1 cellular context compared by ENCODE assay signal in the genomic region with DNA sequence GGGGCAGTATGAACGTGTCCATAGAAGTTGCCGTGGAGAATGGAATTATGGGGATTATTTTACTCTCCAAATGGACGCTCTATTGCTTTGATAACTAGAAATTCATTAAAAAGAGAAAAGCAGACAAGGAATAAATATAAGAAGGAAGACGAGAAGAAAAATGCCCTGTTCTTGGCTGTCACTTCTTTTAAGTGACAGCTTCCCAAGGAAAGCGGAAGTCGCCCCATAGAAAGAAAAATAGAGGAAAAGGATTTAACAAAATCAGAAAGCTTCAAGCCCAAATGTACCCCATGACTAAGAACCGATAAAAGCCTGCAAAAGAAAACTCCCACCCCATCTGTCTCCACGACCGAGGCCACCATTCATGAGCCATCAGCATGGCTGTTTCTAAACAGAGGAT.
A peak's percentile ranks its signal among the peaks of the same experiment; 100 is the strongest.
TF ChIP-seq lines count a peak whose summit lies in the region.

No MANE protein-coding gene starts in this region.

TF ChIP-seq in K562, 482 proteins besides CTCF, POLR2A, EP300 and RAD21 (continued from another document):
- TF ChIP-seq NR4A1 (CRISPR knock-in tag; IDR thresholded peaks at IDR 0.05) (no peak), NR4A1 (tag; IDR thresholded peaks at IDR 0.05) (no peak), KAT7 (CRISPR knock-in tag; IDR thresholded peaks at IDR 0.05; ENCODE audit: borderline replicate concordance) (no peak), CBFA2T2 (conservative IDR thresholded peaks at IDR 0.05) (no peak), KAT8 (IDR thresholded peaks at IDR 0.05; ENCODE audit: low read depth) (no peak), KLF16 (IDR thresholded peaks at IDR 0.05) (no peak), SPI1 (IDR thresholded peaks at IDR 0.05; ENCODE audit: borderline replicate concordance, low read depth, low read length) (peak; percentile 84), SIRT6 (IDR thresholded peaks at IDR 0.05; ENCODE audit: low read depth, low read length) (no peak), RFX5 (IDR thresholded peaks at IDR 0.05; ENCODE audit: low read depth, low read length) (no peak)
- TF ChIP-seq, protein P1, sequence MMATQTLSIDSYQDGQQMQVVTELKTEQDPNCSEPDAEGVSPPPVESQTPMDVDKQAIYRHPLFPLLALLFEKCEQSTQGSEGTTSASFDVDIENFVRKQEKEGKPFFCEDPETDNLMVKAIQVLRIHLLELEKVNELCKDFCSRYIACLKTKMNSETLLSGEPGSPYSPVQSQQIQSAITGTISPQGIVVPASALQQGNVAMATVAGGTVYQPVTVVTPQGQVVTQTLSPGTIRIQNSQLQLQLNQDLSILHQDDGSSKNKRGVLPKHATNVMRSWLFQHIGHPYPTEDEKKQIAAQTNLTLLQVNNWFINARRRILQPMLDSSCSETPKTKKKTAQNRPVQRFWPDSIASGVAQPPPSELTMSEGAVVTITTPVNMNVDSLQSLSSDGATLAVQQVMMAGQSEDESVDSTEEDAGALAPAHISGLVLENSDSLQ (IDR thresholded peaks at IDR 0.05), result peak; percentile 95
